10 cellular contexts compared by ENCODE assay signal in genomic region chr10:69215405-69216176, GRCh38. TPM values are rescaled to one million over a fixed set of nuclear protein-coding genes. Genes with fewer than 3 reads are reported as not detected.
DNase-seq lines count a peak whose midpoint lies in the region; ATAC-seq, FAIRE-seq and TF ChIP-seq lines count a peak whose summit lies in the region.
"Had no signal": no experiment of that assay in that cellular context is flagged by ENCODE, and none has a peak within 500 bp of the region (broad histone marks: within the 10 kb centered on the region; RNA-seq: fewer than 3 reads in every experiment).

No MANE protein-coding gene starts in this region.

- H3K9me3 Mint-ChIP-seq in activated naive CD4-positive, alpha-beta T cell treated with anti-CD3 and anti-CD28 coated beads for 36 hours: no peaks in the 10 kb centered on the region
- no peaks in the 10 kb centered on the region for H3K9me3 Mint-ChIP-seq in stimulated activated effector memory CD8-positive, alpha-beta T cell treated with anti-CD3 and anti-CD28 coated beads, Interleukin-12 subunit alpha, Interleukin-12 subunit beta, amount 100 ng/mL, for 72 hours

- DNase-seq in activated naive CD4-positive, alpha-beta T cell treated with anti-CD3 and anti-CD28 coated beads for 36 hours: peak; percentile 76
- no peak for DNase-seq in activated naive CD4-positive, alpha-beta T cell treated with anti-CD3 and anti-CD28 coated beads, Interleukin-2, amount 50 U/mL, for 16 hours
- DNase-seq in OCI-M1 (lab: John Stamatoyannopoulos, UW) (peak; percentile 43), bronchial epithelial cell (ENCODE audit: low read depth) (peak; percentile 17), inferior parietal cortex (ENCODE audit: extremely low spot score) (no peak), Right ventricle myocardium superior (no peak)
- DNase-seq in stimulated activated effector memory CD8-positive, alpha-beta T cell treated with anti-CD3 and anti-CD28 coated beads, Interleukin-12 subunit alpha, Interleukin-12 subunit beta, amount 100 ng/mL, for 72 hours (ENCODE audit: low spot score in 2 of 2): no peak
- DNase-seq: NCI-H446 treated with DMSO at 0.1 percent for 48 hours had no signal

- no peaks in the 10 kb centered on the region for H3K36me3 ChIP-seq in bronchial epithelial cell (ENCODE audit: control insufficient read depth, insufficient read depth, low read length)
- H3K36me3 ChIP-seq: cardiac muscle cell had no signal

- peak overlapping the region; percentile 78 for H3K27ac Mint-ChIP-seq in activated naive CD4-positive, alpha-beta T cell treated with anti-CD3 and anti-CD28 coated beads for 36 hours
- H3K27ac Mint-ChIP-seq in stimulated activated effector memory CD8-positive, alpha-beta T cell treated with anti-CD3 and anti-CD28 coated beads, Interleukin-12 subunit alpha, Interleukin-12 subunit beta, amount 100 ng/mL, for 72 hours: peak overlapping the region; percentile 27

- CTCF ChIA-PET in activated naive CD4-positive, alpha-beta T cell treated with anti-CD3 and anti-CD28 coated beads for 36 hours (lab: Charles Lee): interaction anchor here (0.6 to 1.2 kb wide), 4 partner anchors 11 to 473 kb away, joined by 3 read pairs; no protein-coding TSS in a partner anchor

- no peaks in the 10 kb centered on the region for H3K27me3 Mint-ChIP-seq in activated naive CD4-positive, alpha-beta T cell treated with anti-CD3 and anti-CD28 coated beads for 36 hours (ENCODE audit: low read depth)

- no peak for FAIRE-seq in bronchial epithelial cell (lab: Jason Lieb, UNC)

- no peaks in the 10 kb centered on the region for H3K36me3 Mint-ChIP-seq in activated naive CD4-positive, alpha-beta T cell treated with anti-CD3 and anti-CD28 coated beads for 36 hours (ENCODE audit: low read depth)
- H3K36me3 Mint-ChIP-seq in stimulated activated effector memory CD8-positive, alpha-beta T cell treated with anti-CD3 and anti-CD28 coated beads, Interleukin-12 subunit alpha, Interleukin-12 subunit beta, amount 100 ng/mL, for 72 hours: no peaks in the 10 kb centered on the region

- ATAC-seq in stimulated activated effector memory CD8-positive, alpha-beta T cell treated with anti-CD3 and anti-CD28 coated beads, Interleukin-12 subunit alpha, Interleukin-12 subunit beta, amount 100 ng/mL, for 72 hours: peak; percentile 80
- ATAC-seq in GM21619 (IDR thresholded peaks at IDR 0.05; ENCODE audit: unreplicated experiment) (no peak), Right ventricle myocardium superior (ENCODE audit: poor library complexity) (no peak)

- H3K4me3 Mint-ChIP-seq in activated naive CD4-positive, alpha-beta T cell treated with anti-CD3 and anti-CD28 coated beads for 36 hours: peak overlapping the region; percentile 23
- peak overlapping the region; percentile 46 for H3K4me3 Mint-ChIP-seq in stimulated activated effector memory CD8-positive, alpha-beta T cell treated with anti-CD3 and anti-CD28 coated beads, Interleukin-12 subunit alpha, Interleukin-12 subunit beta, amount 100 ng/mL, for 72 hours

- H3K4me3 ChIP-seq in bronchial epithelial cell (ENCODE audit: low read depth, low read length): no peak overlapping the region
- H3K4me3 ChIP-seq: cardiac muscle cell had no signal

- no peaks in the 10 kb centered on the region for H3K27me3 ChIP-seq in bronchial epithelial cell (ENCODE audit: control insufficient read depth, insufficient read depth, low read length)
- H3K27me3 ChIP-seq: cardiac muscle cell had no signal

- no peak for TF ChIP-seq CTCF in bronchial epithelial cell (IDR thresholded peaks at IDR 0.05; ENCODE audit: insufficient read depth, low read length, severe bottlenecking)

- H3K4me1 Mint-ChIP-seq in activated naive CD4-positive, alpha-beta T cell treated with anti-CD3 and anti-CD28 coated beads for 36 hours (ENCODE audit: low read depth): peaks cover 29% of the 10 kb centered on the region
- H3K4me1 Mint-ChIP-seq in stimulated activated effector memory CD8-positive, alpha-beta T cell treated with anti-CD3 and anti-CD28 coated beads, Interleukin-12 subunit alpha, Interleukin-12 subunit beta, amount 100 ng/mL, for 72 hours: peaks cover 27% of the 10 kb centered on the region

- intact Hi-C loops in activated naive CD4-positive, alpha-beta T cell treated with anti-CD3 and anti-CD28 coated beads for 36 hours (cut with micrococcal nuclease): loop anchor here (1.0 kb wide), 1 partner anchor 36 kb away; no protein-coding TSS in a partner anchor
- intact Hi-C loops in Right ventricle myocardium superior (cut with DNase I): no loop called here

RNA-seq across cellular contexts. Expression of gene HKDC1, which starts 4.5 kb away (rescaled TPM):
- total RNA-seq in activated naive CD4-positive, alpha-beta T cell treated with anti-CD3 and anti-CD28 coated beads for 36 hours: 1 to 10 TPM; 1.5 to 1.6 TPM
- total RNA-seq in bronchial epithelial cell (3.9 and 12.7 TPM in 2 replicates), Right ventricle myocardium superior (not detected)
- total RNA-seq: cardiac muscle cell had no signal

RNA-seq across cellular contexts. Expression of gene SUPV3L1, which starts 35.6 kb away (rescaled TPM):
- 10 to 100 TPM; 38.4 to 41.1 TPM for total RNA-seq in activated naive CD4-positive, alpha-beta T cell treated with anti-CD3 and anti-CD28 coated beads for 36 hours
- total RNA-seq in bronchial epithelial cell (39.2 and 46.6 TPM in 2 replicates), Right ventricle myocardium superior (36.4 TPM)

Comparison
In these comparisons a context has a peak if more than half of its experiments do, and no peak if none do; other contexts are left out.
1. DNase-seq: peak in activated naive CD4-positive, alpha-beta T cell treated with anti-CD3 and anti-CD28 coated beads for 36 hours (single experiment), OCI-M1 (single experiment) and bronchial epithelial cell (single experiment); none in activated naive CD4-positive, alpha-beta T cell treated with anti-CD3 and anti-CD28 coated beads, Interleukin-2, amount 50 U/mL, for 16 hours (single experiment), stimulated activated effector memory CD8-positive, alpha-beta T cell treated with anti-CD3 and anti-CD28 coated beads, Interleukin-12 subunit alpha, Interleukin-12 subunit beta, amount 100 ng/mL, for 72 hours (0 of 2), inferior parietal cortex (single experiment) and Right ventricle myocardium superior (single experiment).